Comparison of ENCODE assay signal across 9 cellular contexts in the genomic region with DNA sequence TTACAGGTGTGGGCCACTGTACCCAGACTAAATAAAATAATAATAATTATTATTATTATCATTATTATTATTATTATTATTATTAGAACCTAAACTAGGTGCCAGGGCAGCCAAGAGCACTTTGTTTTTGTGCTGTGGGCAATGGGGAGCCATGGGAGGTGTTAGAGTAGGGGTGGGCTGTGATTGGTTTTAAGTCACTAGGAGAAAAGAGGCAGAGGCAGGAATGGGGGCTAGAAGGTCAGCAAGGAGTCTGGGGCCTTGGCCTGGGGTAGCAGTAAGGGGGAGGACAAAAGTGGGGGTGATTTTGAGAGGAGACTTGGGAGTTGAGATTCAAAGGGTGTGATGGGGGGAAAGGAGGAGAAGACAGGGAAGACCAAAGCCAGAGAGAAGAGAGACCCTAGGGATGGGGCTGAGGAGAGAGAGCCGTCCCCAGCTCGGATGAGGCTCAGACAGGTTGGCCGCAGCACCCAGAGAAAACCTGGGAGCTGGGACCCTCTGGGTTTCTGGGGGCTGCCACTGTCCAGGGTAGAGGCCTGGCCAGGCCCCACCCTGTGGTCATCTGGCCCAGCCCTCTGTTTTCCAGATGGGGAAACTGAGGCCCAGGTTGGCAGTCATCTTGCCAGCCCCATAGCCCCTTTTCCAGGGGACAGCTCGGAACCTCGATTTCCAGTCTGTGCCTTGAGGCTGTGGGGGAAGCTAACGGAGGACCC. TPM values are rescaled to one million over a fixed set of nuclear protein-coding genes. Genes with fewer than 3 reads are reported as not detected.
A peak's percentile ranks its signal among the peaks of the same experiment; 100 is the strongest.
DNase-seq lines count a peak whose midpoint lies in the region; ATAC-seq, FAIRE-seq and TF ChIP-seq lines count a peak whose summit lies in the region.
"Had no signal": no experiment of that assay in that cellular context is flagged by ENCODE, and none has a peak within 500 bp of the region (broad histone marks: within the 10 kb centered on the region; RNA-seq: fewer than 3 reads in every experiment).

No MANE protein-coding gene starts in this region.

- no peaks in the 10 kb centered on the region for H3K36me3 ChIP-seq in KMS-11 (ENCODE audit: insufficient read depth)
- peaks cover 0 to 4% (median 0%) of the 10 kb centered on the region in 4 experiments; a peak in 1 of 8 replicates for H3K36me3 ChIP-seq in H1 (ENCODE audit: control insufficient read depth in 2 of 4, insufficient read depth in 4 of 4, low read length in 3 of 4)
- H3K36me3 ChIP-seq in gastrocnemius medialis = peaks cover 0 to 4% of the 10 kb centered on the region in 2 donors
- H3K36me3 ChIP-seq in effector memory CD4-positive, alpha-beta T cell (ENCODE audit: control insufficient read depth, insufficient read depth, low read length) = peaks cover 7% of the 10 kb centered on the region
- no peaks in the 10 kb centered on the region for H3K36me3 ChIP-seq in aorta (ENCODE audit: control insufficient read depth in 1 of 2, insufficient read depth in 2 of 2, low read length in 1 of 2)

- intact Hi-C loops in gastrocnemius medialis (cut with DNase I; ENCODE audit: low total_unique reads) (no loop called here), aorta (cut with DNase I) (no loop called here)

- POLR2A ChIA-PET in A549 (lab: Yijun Ruan, JAX) = interaction anchor here (1.4 to 2.1 kb wide), 3 partner anchors 9 to 27 kb away, joined by 3 to 13 read pairs (median 9); no protein-coding TSS in a partner anchor
- POLR2A ChIA-PET in H1 (lab: Charles Lee; ENCODE audit: partially characterized antibody) = interaction anchor here (0.9 to 27.5 kb wide), 4 partner anchors 18 to 43 kb away, joined by 3 to 524 read pairs (median 3); a partner anchor contains a TSS

- no peak overlapping the region for H3K9ac ChIP-seq in KMS-11
- H3K9ac ChIP-seq in H1 (replicated peaks in 1 of 4; ENCODE audit: extremely low read depth in 1 of 4, low read depth in 3 of 4, low read length in 3 of 4) = no peak overlapping the region

- WGBS in A549 (ENCODE audit: missing lambda C conversion rate) = 94% methylated on average over 6 of the region's 6 CpGs
- 92% methylated on average over 6 of the region's 6 CpGs; no CpG with 5 or more reads in 1 of the 2 experiments for WGBS in H1 (ENCODE audit: extremely low coverage in 1 of 2, insufficient coverage in 1 of 2, insufficient read length in 1 of 2, insufficient replicate concordance in 2 of 2, low coverage in 1 of 2, low lambda C conversion rate in 2 of 2, missing lambda C conversion rate in 1 of 2), 2 experiments
- whole genome bisulfite sequencing in aorta, 2 donors = 87 to 91% methylated on average over 6 of the region's 6 CpGs

- no peak overlapping the region for H2BK12ac ChIP-seq in H1 (ENCODE audit: low read depth, low read length)

- H4K5ac ChIP-seq in H1 (ENCODE audit: insufficient read length, low read depth, low read length) = no peak overlapping the region

- H3K79me1 ChIP-seq in H1 (ENCODE audit: low read depth, low read length) = 0 out of 2 replicates have a peak, but pooled peaks cover 2% of the 10 kb centered on the region

- no peak overlapping the region for H4K91ac ChIP-seq in H1 (replicated peaks; ENCODE audit: insufficient read length, low read length)

- H2BK120ac ChIP-seq in H1 (replicated peaks; ENCODE audit: low read depth, low read length) = no peak overlapping the region

- H3K56ac ChIP-seq in H1 (replicated peaks; ENCODE audit: insufficient read length, low read depth, low read length) = no peak overlapping the region

- H2AFZ ChIP-seq in KMS-11 (ENCODE audit: low read depth) (no peak overlapping the region), H1 (ENCODE audit: low read length) (no peak overlapping the region)

- no peak overlapping the region for H3K23ac ChIP-seq in H1 (ENCODE audit: insufficient read length)

- H3K23me2 ChIP-seq in H1 (ENCODE audit: low read depth, low read length) = no peaks in the 10 kb centered on the region

- TF ChIP-seq RAD21 in A549 (conservative IDR thresholded peaks at IDR 0.05 in 1 of 2, IDR thresholded peaks at IDR 0.05 in 1 of 2) (no peak), H1 (IDR thresholded peaks at IDR 0.05 in 1 of 2, conservative IDR thresholded peaks at IDR 0.05 in 1 of 2; ENCODE audit: low read depth in 2 of 2, low read length in 2 of 2) (no peak)

- H2AK5ac ChIP-seq in H1 (ENCODE audit: low read depth, low read length) = no peak overlapping the region

- H3K18ac ChIP-seq in H1 (ENCODE audit: extremely low read depth, low read length) = no peak overlapping the region

- H2BK15ac ChIP-seq in H1 (ENCODE audit: low read length) = no peak overlapping the region

- H3K14ac ChIP-seq in H1 (ENCODE audit: insufficient read length) = no peak overlapping the region

- H3K4me3 ChIP-seq in A549 (peak overlapping the region; percentile 29; the same call in 2 of the 3 replicates), KMS-11 (IDR thresholded peaks at IDR 0.05; ENCODE audit: insufficient read depth, low read depth, low read length) (no peak overlapping the region), H1 (ENCODE audit: extremely low read depth in 1 of 4, insufficient read depth in 2 of 4, low read depth in 3 of 4, low read length in 4 of 4) (no peak overlapping the region), gastrocnemius medialis (peak overlapping the region in 1 of 4 donors; percentile 38), aorta (ENCODE audit: low read length in 2 of 2) (no peak overlapping the region)
- H3K4me3 ChIP-seq in effector memory CD4-positive, alpha-beta T cell (ENCODE audit: insufficient read depth, low read depth, low read length, poor library complexity, severe bottlenecking) = no peak overlapping the region

- no peak overlapping the region for H3K4ac ChIP-seq in H1 (replicated peaks; ENCODE audit: insufficient read length, low read depth, low read length)

- no peak overlapping the region for H2BK5ac ChIP-seq in H1 (ENCODE audit: low read depth, low read length)

- peak overlapping the region; percentile 41; the same call in 1 of the 2 replicates for H4K8ac ChIP-seq in H1 (ENCODE audit: extremely low read depth, insufficient read depth, low read length)

- FAIRE-seq in A549 (lab: Jason Lieb, UNC) (no peak), H1 (lab: Jason Lieb, UNC) (no peak)

- no peak overlapping the region for H2BK20ac ChIP-seq in H1 (ENCODE audit: low read length)

- DNase-seq in A549 (ENCODE audit: low read depth in 1 of 2, low spot score in 1 of 2) (no peak), H1 (ENCODE audit: low read depth in 1 of 2, low spot score in 2 of 2) (no peak), gastrocnemius medialis (peak in 1 of 2 donors; percentile 16), aorta (no peak), middle frontal gyrus (ENCODE audit: extremely low spot score, low spot score) (no peak)
- no peak for DNase-seq in effector memory CD4-positive, alpha-beta T cell

- ATAC-seq in A549 (no peak), gastrocnemius medialis (no peak), aorta (ENCODE audit: low FRiP score) (no peak), HG02852 (IDR thresholded peaks at IDR 0.05; ENCODE audit: unreplicated experiment) (no peak)

- TF ChIP-seq CTCF in A549 (IDR thresholded peaks at IDR 0.05) (no peak), KMS-11 (conservative IDR thresholded peaks at IDR 0.05; ENCODE audit: low read depth, low read length) (no peak), H1 (IDR thresholded peaks at IDR 0.05; ENCODE audit: control extremely low read depth in 1 of 3, insufficient read depth in 1 of 3, low read depth in 1 of 3, low read length in 3 of 3) (no peak), gastrocnemius medialis (IDR thresholded peaks at IDR 0.05 in 4 of 5, conservative IDR thresholded peaks at IDR 0.05 in 1 of 5) (no peak)

- in situ Hi-C loops in gastrocnemius medialis (cut with MboI; ENCODE audit: low sequenced_read_pairs in 4 of 4) = no loop called here

- peaks cover 9% of the 10 kb centered on the region for H3K9me3 ChIP-seq in A549
- H3K9me3 ChIP-seq in H1 (ENCODE audit: insufficient read depth in 2 of 2, low read depth in 1 of 2, low read length in 1 of 2) = peaks cover 7 to 8% of the 10 kb centered on the region in 2 experiments; a peak in 1 of 4 replicates
- H3K9me3 ChIP-seq in gastrocnemius medialis = peaks cover 0 to 6% (median 6%) of the 10 kb centered on the region in 3 donors
- no peaks in the 10 kb centered on the region for H3K9me3 ChIP-seq in effector memory CD4-positive, alpha-beta T cell (ENCODE audit: control insufficient read depth, low read length)
- H3K9me3 ChIP-seq in aorta (ENCODE audit: control insufficient read depth, low read length) = no peaks in the 10 kb centered on the region
- H3K9me3 ChIP-seq: BE2C had no signal

- TF ChIP-seq POLR2A in A549 (IDR thresholded peaks at IDR 0.05; ENCODE audit: low read length) (no peak), H1 (IDR thresholded peaks at IDR 0.05; ENCODE audit: control extremely low read depth in 1 of 2, low read depth in 2 of 2, low read length in 2 of 2) (no peak), gastrocnemius medialis (IDR thresholded peaks at IDR 0.05) (no peak)

- H3K4me1 ChIP-seq in A549 = peaks cover 24% of the 10 kb centered on the region
- H3K4me1 ChIP-seq in KMS-11 (ENCODE audit: low read depth, poor library complexity, severe bottlenecking) = peaks cover 36% of the 10 kb centered on the region
- peaks cover 0 to 11% (median 3%) of the 10 kb centered on the region in 4 experiments; a peak in 5 of 7 replicates for H3K4me1 ChIP-seq in H1 (replicated peaks in 1 of 4; ENCODE audit: control insufficient read depth in 3 of 4, insufficient read depth in 4 of 4, low read length in 3 of 4)
- peaks cover 15 to 23% of the 10 kb centered on the region in 2 donors for H3K4me1 ChIP-seq in gastrocnemius medialis
- H3K4me1 ChIP-seq in effector memory CD4-positive, alpha-beta T cell (ENCODE audit: control insufficient read depth, insufficient read depth, low read length, poor library complexity, severe bottlenecking) = peaks cover 29% of the 10 kb centered on the region
- no peaks in the 10 kb centered on the region for H3K4me1 ChIP-seq in aorta (ENCODE audit: control insufficient read depth in 1 of 2, insufficient read depth in 2 of 2, low read length in 2 of 2)

- peak overlapping the region; percentile 97 for H3K4me2 ChIP-seq in A549
- H3K4me2 ChIP-seq in KMS-11 = peak overlapping the region; percentile 70
- H3K4me2 ChIP-seq in H1 (ENCODE audit: insufficient read depth in 1 of 2, low read depth in 2 of 2, low read length in 2 of 2) = no peak overlapping the region

- no peaks in the 10 kb centered on the region for H3K27me3 ChIP-seq in KMS-11 (ENCODE audit: insufficient read depth, low read depth)
- no peaks in the 10 kb centered on the region for H3K27me3 ChIP-seq in H1 (replicated peaks in 1 of 4; ENCODE audit: control insufficient read depth in 3 of 4, extremely low read depth in 1 of 4, insufficient read depth in 3 of 4, low read length in 3 of 4)
- H3K27me3 ChIP-seq in gastrocnemius medialis = no peaks in the 10 kb centered on the region
- H3K27me3 ChIP-seq in effector memory CD4-positive, alpha-beta T cell (replicated peaks; ENCODE audit: control insufficient read depth, insufficient read depth, low read length, poor library complexity, severe bottlenecking) = no peaks in the 10 kb centered on the region
- H3K27me3 ChIP-seq in aorta (ENCODE audit: control insufficient read depth in 1 of 2, insufficient read depth in 2 of 2, low read length in 1 of 2) = no peaks in the 10 kb centered on the region
- H3K27me3 ChIP-seq: BE2C had no signal

- H3K79me2 ChIP-seq in KMS-11 (ENCODE audit: insufficient read depth, low read depth) (no peaks in the 10 kb centered on the region; the same call in 1 of the 2 replicates), H1 (ENCODE audit: control insufficient read depth in 1 of 2, insufficient read depth in 2 of 2, low read length in 2 of 2) (no peaks in the 10 kb centered on the region)

- TF ChIP-seq EP300 in A549 (IDR thresholded peaks at IDR 0.05) (no peak), H1 (IDR thresholded peaks at IDR 0.05; ENCODE audit: borderline replicate concordance in 1 of 2, low read depth in 2 of 2, low read length in 2 of 2) (no peak)

- H4K20me1 ChIP-seq in KMS-11 (ENCODE audit: insufficient read depth) (no peaks in the 10 kb centered on the region), H1 (replicated peaks in 1 of 2; ENCODE audit: control insufficient read depth in 1 of 2, insufficient read depth in 2 of 2, low read length in 2 of 2) (peaks cover 0 to 3% of the 10 kb centered on the region in 2 experiments)

- CTCF ChIA-PET in A549 (lab: Yijun Ruan, JAX) (interaction anchor here (0.8 to 2.7 kb wide), 4 partner anchors 14 to 36 kb away, joined by 3 to 12 read pairs (median 8); a partner anchor contains a TSS), H1 (lab: Charles Lee; ENCODE audit: partially characterized antibody) (interaction anchor here (0.8 to 2.5 kb wide), 5 partner anchors 11 to 80 kb away, joined by 3 to 11 read pairs (median 5); no protein-coding TSS in a partner anchor)

- peak overlapping the region; percentile 91 to 93 for H3K27ac ChIP-seq in A549
- no peak overlapping the region for H3K27ac ChIP-seq in KMS-11
- no peak overlapping the region for H3K27ac ChIP-seq in H1 (ENCODE audit: low read depth, low read length)
- H3K27ac ChIP-seq in gastrocnemius medialis = peak overlapping the region; percentile 96 to 100 (median 100)
- H3K27ac ChIP-seq in effector memory CD4-positive, alpha-beta T cell (ENCODE audit: insufficient read depth, low read length, poor library complexity, severe bottlenecking) = no peak overlapping the region
- H3K27ac ChIP-seq in aorta (ENCODE audit: low read depth in 1 of 2, low read length in 2 of 2) = no peak overlapping the region

RNA-seq across cellular contexts. Expression of a gene that starts 17.8 kb away (rescaled TPM):
- polyA plus RNA-seq in A549 (2011; rRNA removed) (16.3 and 19.0 TPM in 2 replicates), A549 (2017; fragmentation: RNase III; extraction: RNeasy Plus Mini Kit Qiagen cat#74134 plus additional on column Dnase treatment) (26.7 to 32.7 TPM (median 29.6 TPM) in 3 replicates), H1 (2011; rRNA removed) (91.7 and 142 TPM in 2 replicates), aorta (10 to 100 TPM; 27.5 to 56.7 TPM)
- polyA plus RNA-seq in A549 (2012; cell fraction: cytosol; rRNA removed) = 39.6 and 61.5 TPM in 2 replicates
- 66.3 and 81.5 TPM in 2 replicates for polyA plus RNA-seq in A549 (2012; cell fraction: nucleus; rRNA removed)
- polyA minus RNA-seq in A549 (2011; rRNA and poly(A)+ RNA removed) = 15.0 and 36.0 TPM in 2 replicates
- 92.3 and 95.3 TPM in 2 replicates for total RNA-seq in H1 (2021; fragmentation: NEBNext Ultra II Directional; extraction: Animal tissue kit (Norgen Biotek cat#: 25700))
- polyA plus RNA-seq in H1 (2011; cell fraction: cytosol; rRNA removed) = 63.4 TPM
- polyA plus RNA-seq in H1 (2011; cell fraction: nucleus; rRNA removed) = 97.0 TPM
- 66.1 to 117 TPM (median 109 TPM) in 4 replicates for polyA plus RNA-seq in H1 (2012, experiment 1 of 2)
- 90.9 TPM for polyA plus RNA-seq in H1 (2012, experiment 2 of 2)
- 59.3 TPM for polyA plus RNA-seq in H1 (2013, experiment 1 of 2)
- polyA plus RNA-seq in H1 (2013, experiment 2 of 2) = 59.3 TPM
- 28.7 and 37.4 TPM in 2 replicates for polyA minus RNA-seq in H1 (2011; rRNA and poly(A)+ RNA removed)
- 82.9 TPM for polyA minus RNA-seq in H1 (2011; cell fraction: cytosol; rRNA and poly(A)+ RNA removed)
- 47.7 TPM for polyA minus RNA-seq in H1 (2011; cell fraction: nucleus; rRNA and poly(A)+ RNA removed)
- total RNA-seq in gastrocnemius medialis (10 to 100 TPM; 54.6 to 82.9 (median 63.6) TPM), aorta (10 to 100 TPM; 46.2 to 62.7 TPM)

RNA-seq across cellular contexts. Expression of a gene that starts 17.8 kb away (rescaled TPM):
- polyA plus RNA-seq in A549 (2011; rRNA removed) = 56.7 and 58.4 TPM in 2 replicates
- 63.4 and 81.9 TPM in 2 replicates for polyA plus RNA-seq in A549 (2012; cell fraction: cytosol; rRNA removed)
- 83.4 and 134 TPM in 2 replicates for polyA plus RNA-seq in A549 (2012; cell fraction: nucleus; rRNA removed)
- polyA plus RNA-seq in A549 (2017; fragmentation: RNase III; extraction: RNeasy Plus Mini Kit Qiagen cat#74134 plus additional on column Dnase treatment) = 38.8 to 55.4 TPM (median 48.3 TPM) in 3 replicates
- 63.9 and 84.8 TPM in 2 replicates for polyA minus RNA-seq in A549 (2011; rRNA and poly(A)+ RNA removed)
- total RNA-seq in H1 (2021; fragmentation: NEBNext Ultra II Directional; extraction: Animal tissue kit (Norgen Biotek cat#: 25700)) = 163 and 174 TPM in 2 replicates
- polyA plus RNA-seq in H1 (2011; rRNA removed) = 166 and 200 TPM in 2 replicates
- 102 TPM for polyA plus RNA-seq in H1 (2011; cell fraction: cytosol; rRNA removed)
- polyA plus RNA-seq in H1 (2011; cell fraction: nucleus; rRNA removed) = 175 TPM
- 78.8 to 121 TPM (median 107 TPM) in 4 replicates for polyA plus RNA-seq in H1 (2012, experiment 1 of 2)
- 103 TPM for polyA plus RNA-seq in H1 (2012, experiment 2 of 2)
- 122 TPM for polyA plus RNA-seq in H1 (2013, experiment 1 of 2)
- 125 TPM for polyA plus RNA-seq in H1 (2013, experiment 2 of 2)
- 66.6 and 68.9 TPM in 2 replicates for polyA minus RNA-seq in H1 (2011; rRNA and poly(A)+ RNA removed)
- 116 TPM for polyA minus RNA-seq in H1 (2011; cell fraction: cytosol; rRNA and poly(A)+ RNA removed)
- 61.1 TPM for polyA minus RNA-seq in H1 (2011; cell fraction: nucleus; rRNA and poly(A)+ RNA removed)
- total RNA-seq in gastrocnemius medialis = 1,000 to 10,000 TPM; 1,858 to 2,149 (median 1,965) TPM
- total RNA-seq in aorta = 100 to 1,000 TPM in 1 of 2 donors, 10 to 100 TPM in 1; 93.0 to 103 TPM
- 10 to 100 TPM; 49.3 to 68.1 TPM for polyA plus RNA-seq in aorta

Comparison
In these comparisons a context has a peak if more than half of its experiments do, and no peak if none do; other contexts are left out.
1. H3K27ac ChIP-seq: peak in A549 (2 of 2) and gastrocnemius medialis (4 of 4); none in KMS-11 (single experiment), H1 (single experiment), effector memory CD4-positive, alpha-beta T cell (single experiment) and aorta (0 of 2).
2. H3K4me2 ChIP-seq: peak in A549 (single experiment) and KMS-11 (single experiment); none in H1 (0 of 2).
3. RNA of a gene that starts 17.8 kb away (total RNA-seq): 1,858 to 2,149 TPM in gastrocnemius medialis; 163 to 174 TPM in H1 and 93.0 to 103 TPM in aorta; every median in the first group is over 10 times any median in the second.